ENCODE assay signal across 8 cellular contexts in genomic region chr17:28571255-28572122, GRCh38. TPM values are rescaled to one million over a fixed set of nuclear protein-coding genes. Genes with fewer than 3 reads are reported as not detected.
DNase-seq lines count a peak whose midpoint lies in the region; ATAC-seq and TF ChIP-seq lines count a peak whose summit lies in the region.

Gene PIGS, minus strand, starts transcription at chr17:28571524. Its CDS starts 28 bp downstream, at chr17:28571496.

- DNase-seq in NCI-H1436 treated with DMSO at 0.1 percent for 48 hours (lab: John Stamatoyannopoulos, UW) (peak; percentile 75), T-helper 1 cell (peak; percentile 82 to 92 (median 89)), adrenal gland (peak; percentile 94 to 98 (median 96)), heart left ventricle (peak; percentile 96 to 98 (median 97)), pons (ENCODE audit: low spot score) (peak; percentile 91), transverse colon (peak; percentile 97)

- 0 to 1% (median 0%) methylated on average over 19 to 57 of the region's 57 CpGs for WGBS in adrenal gland, 4 donors
- 0 to 1% (median 1%) methylated on average over 30 to 57 of the region's 57 CpGs for WGBS in heart left ventricle, 4 donors
- 1% methylated on average over 23 to 44 of the region's 57 CpGs for WGBS in transverse colon (ENCODE audit: low coverage in 1 of 2), 2 donors

- H3K27ac ChIP-seq in adrenal gland = peak within 1 kb of the TSS; percentile 17 to 86 (median 49)
- peak within 1 kb of the TSS in 11 of 12 donors; percentile 75 to 93 (median 81) for H3K27ac ChIP-seq in heart left ventricle
- H3K27ac ChIP-seq in transverse colon = peak within 1 kb of the TSS; percentile 78 to 87 (median 82)

- H3K27me3 ChIP-seq in adrenal gland (no peaks in the 10 kb centered on the region), heart left ventricle (no peaks in the 10 kb centered on the region), transverse colon (no peaks in the 10 kb centered on the region)

- in situ Hi-C loops in transverse colon (cut with MboI; ENCODE audit: low pct_ligation_motif_present in 1 of 4, low pct_unique_long_range_greater_than_20kb in 1 of 4, low sequenced_read_pairs in 3 of 4) = no loop called here

- no peaks in the 10 kb centered on the region for H3K9me3 ChIP-seq in adrenal gland (replicated peaks in 1 of 3)
- H3K9me3 ChIP-seq in heart left ventricle = no peaks in the 10 kb centered on the region
- H3K9me3 ChIP-seq in transverse colon = no peaks in the 10 kb centered on the region

- TF ChIP-seq CTCF in GM12875 (IDR thresholded peaks at IDR 0.05; ENCODE audit: borderline replicate concordance, insufficient read depth, low read depth, low read length) = no peak
- peak in 1 of 6 experiments; percentile 1 for TF ChIP-seq CTCF in adrenal gland (IDR thresholded peaks at IDR 0.05)
- peak in 1 of 12 donors; percentile 14 for TF ChIP-seq CTCF in heart left ventricle (IDR thresholded peaks at IDR 0.05)
- no peak for TF ChIP-seq CTCF in transverse colon (IDR thresholded peaks at IDR 0.05)

- H3K4me1 ChIP-seq in adrenal gland (replicated peaks in 1 of 2) = peaks cover 13 to 25% of the 10 kb centered on the region in 2 donors
- peaks cover 0 to 53% (median 24%) of the 10 kb centered on the region in 12 donors for H3K4me1 ChIP-seq in heart left ventricle
- H3K4me1 ChIP-seq in transverse colon = peaks cover 12 to 38% (median 21%) of the 10 kb centered on the region in 4 donors

- H3K4me3 ChIP-seq in GM12875 (ENCODE audit: low read depth, low read length) (peak within 1 kb of the TSS; percentile 81), adrenal gland (peak within 1 kb of the TSS; percentile 5 to 91 (median 56)), heart left ventricle (peak within 1 kb of the TSS; percentile 73 to 100 (median 92)), transverse colon (peak within 1 kb of the TSS; percentile 47 to 83 (median 71))

- intact Hi-C loops in adrenal gland (cut with DNase I) = no loop called here
- intact Hi-C loops in heart left ventricle (cut with DNase I) = loop anchor here in 2 of 10 donors (2.0 to 5.0 kb wide), 2 partner anchors 19 to 76 kb away; partner anchors contain the start of genes BLTP2 (in 1 of the 2) and UNC119 (in 1 of the 2)
- intact Hi-C loops in transverse colon (cut with DNase I; ENCODE audit: low total_unique reads) = no loop called here

- TF ChIP-seq POLR2A in adrenal gland (IDR thresholded peaks at IDR 0.05) (peak; percentile 52 to 84), heart left ventricle (IDR thresholded peaks at IDR 0.05) (peak in 1 of 2 donors; percentile 89), transverse colon (IDR thresholded peaks at IDR 0.05) (peak; percentile 88)

- H3K36me3 ChIP-seq in adrenal gland (replicated peaks in 1 of 2) (no peaks in the 10 kb centered on the region), heart left ventricle (peaks cover 0 to 24% (median 10%) of the 10 kb centered on the region in 9 donors), transverse colon (no peaks in the 10 kb centered on the region)

- TF ChIP-seq EP300 in transverse colon (IDR thresholded peaks at IDR 0.05; ENCODE audit: low read depth) = no peak

- ATAC-seq in HG02798 (IDR thresholded peaks at IDR 0.05; ENCODE audit: poor library complexity, unreplicated experiment) (peak; percentile 93), heart left ventricle (peak; percentile 91 to 95 (median 92))

RNA-seq across cellular contexts. Expression of gene PIGS, which starts in this region (rescaled TPM):
- total RNA-seq in adrenal gland = 10 to 100 TPM; 44.5 to 73.0 (median 58.3) TPM
- 10 to 100 TPM in 2 of 3 donors, 1 to 10 TPM in 1; 9.2 to 44.1 (median 12.6) TPM for polyA plus RNA-seq in adrenal gland
- 10 to 100 TPM; 44.7 to 83.1 (median 55.1) TPM for total RNA-seq in heart left ventricle
- polyA plus RNA-seq in heart left ventricle = 10 to 100 TPM; 10.4 to 88.4 TPM
- 100 to 1,000 TPM in 2 of 4 donors, 10 to 100 TPM in 2; 18.1 to 182 (median 87.6) TPM for total RNA-seq in transverse colon

Comparison
In these comparisons a context has a peak if more than half of its experiments do, and no peak if none do; other contexts are left out.
1. Peak in every context shown above with its lines: DNase-seq, ATAC-seq, H3K4me3 ChIP-seq and H3K27ac ChIP-seq.